ENCODE assay signal across 19 cellular contexts in the genomic region with DNA sequence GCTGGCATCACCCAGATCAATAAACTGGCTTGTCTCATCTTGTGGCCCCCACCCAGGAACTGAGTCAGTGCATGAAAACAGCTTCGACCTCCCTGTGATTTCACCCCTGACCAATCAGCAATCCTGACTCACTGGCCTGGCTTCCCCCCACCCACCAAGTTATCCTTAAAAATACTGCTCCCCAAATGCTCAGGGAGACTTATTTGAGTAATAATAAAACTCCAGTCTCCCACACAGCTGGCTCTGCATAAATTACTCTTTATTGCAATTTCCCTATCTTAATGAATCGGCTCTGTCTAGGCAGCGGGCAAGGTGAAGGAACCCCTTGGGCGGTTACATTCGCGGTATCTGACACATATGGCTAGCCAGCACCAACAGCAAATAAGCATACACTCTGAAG. TPM values are rescaled to one million over a fixed set of nuclear protein-coding genes. Genes with fewer than 3 reads are reported as not detected.
DNase-seq lines count a peak whose midpoint lies in the region; ATAC-seq and TF ChIP-seq lines count a peak whose summit lies in the region.
"Had no signal": no experiment of that assay in that cellular context is flagged by ENCODE, and none has a peak within 500 bp of the region (broad histone marks: within the 10 kb centered on the region; RNA-seq: fewer than 3 reads in every experiment).

No MANE protein-coding gene starts in this region.

- peaks cover 3% of the 10 kb centered on the region for H3K27me3 Mint-ChIP-seq in activated CD4-positive, alpha-beta memory T cell treated with anti-CD3 and anti-CD28 coated beads for 36 hours
- H3K27me3 Mint-ChIP-seq in activated CD4-positive, alpha-beta memory T cell treated with anti-CD3 and anti-CD28 coated beads, Interleukin-2, amount 10 ng/mL, durations not matched to agents 7 days and 5 days: no peaks in the 10 kb centered on the region
- H3K27me3 Mint-ChIP-seq in endothelial cell (ENCODE audit: unreplicated experiment): peaks cover 1% of the 10 kb centered on the region
- H3K27me3 Mint-ChIP-seq: IgD-negative memory B cell had no signal

- peak overlapping the region; percentile 25 for H3K4me3 Mint-ChIP-seq in activated CD4-positive, alpha-beta memory T cell treated with anti-CD3 and anti-CD28 coated beads for 36 hours
- H3K4me3 Mint-ChIP-seq in activated CD4-positive, alpha-beta memory T cell treated with anti-CD3 and anti-CD28 coated beads, Interleukin-2, amount 10 ng/mL, durations not matched to agents 7 days and 5 days: no peak overlapping the region
- no peak overlapping the region for H3K4me3 Mint-ChIP-seq in endothelial cell (ENCODE audit: unreplicated experiment)
- H3K4me3 Mint-ChIP-seq: activated CD8-positive, alpha-beta memory T cell treated with anti-CD3 and anti-CD28 coated beads, Interleukin-2, amount 10 ng/mL, durations not matched to agents 7 days and 5 days; CD8-positive, alpha-beta T cell; IgD-negative memory B cell had no signal

- ATAC-seq in GM21528 (IDR thresholded peaks at IDR 0.05; ENCODE audit: low FRiP score, unreplicated experiment): no peak
- ATAC-seq: activated CD8-positive, alpha-beta memory T cell treated with anti-CD3 and anti-CD28 coated beads, Interleukin-2, amount 10 ng/mL, durations not matched to agents 7 days and 5 days; CD8-positive, alpha-beta T cell; left colon; right cardiac atrium had no signal

- H3K9me3 Mint-ChIP-seq in activated CD4-positive, alpha-beta memory T cell treated with anti-CD3 and anti-CD28 coated beads for 36 hours: no peaks in the 10 kb centered on the region
- no peaks in the 10 kb centered on the region for H3K9me3 Mint-ChIP-seq in activated CD4-positive, alpha-beta memory T cell treated with anti-CD3 and anti-CD28 coated beads, Interleukin-2, amount 10 ng/mL, durations not matched to agents 7 days and 5 days
- H3K9me3 Mint-ChIP-seq in endothelial cell (ENCODE audit: unreplicated experiment): no peaks in the 10 kb centered on the region
- H3K9me3 Mint-ChIP-seq: CD8-positive, alpha-beta T cell; IgD-negative memory B cell had no signal

- H3K27ac Mint-ChIP-seq in activated CD4-positive, alpha-beta memory T cell treated with anti-CD3 and anti-CD28 coated beads for 36 hours: peak overlapping the region; percentile 46
- no peak overlapping the region for H3K27ac Mint-ChIP-seq in activated CD4-positive, alpha-beta memory T cell treated with anti-CD3 and anti-CD28 coated beads, Interleukin-2, amount 10 ng/mL, durations not matched to agents 7 days and 5 days
- peak overlapping the region; percentile 53 for H3K27ac Mint-ChIP-seq in endothelial cell (ENCODE audit: unreplicated experiment)
- H3K27ac Mint-ChIP-seq: activated CD8-positive, alpha-beta memory T cell treated with anti-CD3 and anti-CD28 coated beads, Interleukin-2, amount 10 ng/mL, durations not matched to agents 7 days and 5 days; CD8-positive, alpha-beta T cell; IgD-negative memory B cell had no signal

- no peaks in the 10 kb centered on the region for H3K36me3 Mint-ChIP-seq in activated CD4-positive, alpha-beta memory T cell treated with anti-CD3 and anti-CD28 coated beads for 36 hours
- H3K36me3 Mint-ChIP-seq in activated CD4-positive, alpha-beta memory T cell treated with anti-CD3 and anti-CD28 coated beads, Interleukin-2, amount 10 ng/mL, durations not matched to agents 7 days and 5 days (ENCODE audit: low read depth): no peaks in the 10 kb centered on the region
- no peaks in the 10 kb centered on the region for H3K36me3 Mint-ChIP-seq in endothelial cell (ENCODE audit: low read depth, unreplicated experiment)
- H3K36me3 Mint-ChIP-seq: activated CD8-positive, alpha-beta memory T cell treated with anti-CD3 and anti-CD28 coated beads, Interleukin-2, amount 10 ng/mL, durations not matched to agents 7 days and 5 days; CD8-positive, alpha-beta T cell; IgD-negative memory B cell had no signal

- POLR2A ChIA-PET in activated CD4-positive, alpha-beta memory T cell treated with anti-CD3 and anti-CD28 coated beads for 36 hours (lab: Charles Lee): interaction anchor here (1.6 to 2.3 kb wide), 3 partner anchors 9 to 167 kb away, joined by 3 to 7 read pairs (median 6); a partner anchor contains a TSS
- POLR2A ChIA-PET in activated CD4-positive, alpha-beta memory T cell treated with anti-CD3 and anti-CD28 coated beads, Interleukin-2, amount 10 ng/mL, durations not matched to agents 7 days and 5 days (lab: Charles Lee): interaction anchor here (1.0 kb wide), 1 partner anchor 213 kb away, joined by 3 read pairs; a partner anchor contains a TSS

- no peak for TF ChIP-seq CTCF in endothelial cell (IDR thresholded peaks at IDR 0.05; ENCODE audit: unreplicated experiment)

- CTCF ChIA-PET in activated CD4-positive, alpha-beta memory T cell treated with anti-CD3 and anti-CD28 coated beads for 36 hours (lab: Charles Lee): interaction anchor here (0.8 to 1.9 kb wide), 2 partner anchors 9 to 36 kb away, joined by 3 to 6 read pairs; a partner anchor contains a TSS
- CTCF ChIA-PET in activated CD4-positive, alpha-beta memory T cell treated with anti-CD3 and anti-CD28 coated beads, Interleukin-2, amount 10 ng/mL, durations not matched to agents 7 days and 5 days (lab: Charles Lee): no interaction called here

- DNase-seq in activated CD4-positive, alpha-beta memory T cell treated with anti-CD3 and anti-CD28 coated beads for 36 hours: peak; percentile 76
- no peak for DNase-seq in activated CD4-positive, alpha-beta memory T cell treated with anti-CD3 and anti-CD28 coated beads, Interleukin-2, amount 10 ng/mL, durations not matched to agents 7 days and 5 days
- DNase-seq in NCI-H69 (lab: John Stamatoyannopoulos, UW) (peak; percentile 21), endothelial cell (ENCODE audit: low spot score) (no peak), OCI-M2 (lab: John Stamatoyannopoulos, UW; ENCODE audit: unreplicated experiment) (no peak), NCI-H524 treated with DMSO at 0.1 percent for 48 hours (lab: John Stamatoyannopoulos, UW) (no peak)
- DNase-seq in stimulated activated CD4-positive, alpha-beta T cell treated with anti-CD3 and anti-CD28 coated beads, TNF-alpha, amount 100 ng/mL, for 48 hours (ENCODE audit: low read depth in 3 of 3): peak; percentile 18 to 38 (median 21)
- DNase-seq: activated CD8-positive, alpha-beta memory T cell treated with anti-CD3 and anti-CD28 coated beads, Interleukin-2, amount 10 ng/mL, durations not matched to agents 7 days and 5 days; amniotic stem cell; CD8-positive, alpha-beta T cell; cerebellar nuclear complex; left colon; NCI-H1930; NCI-H510A; right cardiac atrium; SJCRH30; T1000 had no signal

- intact Hi-C loops in activated CD4-positive, alpha-beta memory T cell treated with anti-CD3 and anti-CD28 coated beads for 36 hours (cut with micrococcal nuclease): loop anchor here (1.0 to 5.0 kb wide), 2 partner anchors 9 to 145 kb away; a partner anchor contains a TSS

- H3K4me1 Mint-ChIP-seq in activated CD4-positive, alpha-beta memory T cell treated with anti-CD3 and anti-CD28 coated beads for 36 hours (ENCODE audit: low read depth): peaks cover 14% of the 10 kb centered on the region
- peaks cover 15% of the 10 kb centered on the region for H3K4me1 Mint-ChIP-seq in activated CD4-positive, alpha-beta memory T cell treated with anti-CD3 and anti-CD28 coated beads, Interleukin-2, amount 10 ng/mL, durations not matched to agents 7 days and 5 days
- H3K4me1 Mint-ChIP-seq in endothelial cell (ENCODE audit: unreplicated experiment): no peaks in the 10 kb centered on the region

RNA-seq across cellular contexts. Expression of a gene that starts 9.8 kb away (rescaled TPM):
- 10 to 100 TPM; 60.7 to 60.8 TPM for total RNA-seq in activated CD4-positive, alpha-beta memory T cell treated with anti-CD3 and anti-CD28 coated beads for 36 hours
- total RNA-seq in activated CD4-positive, alpha-beta memory T cell treated with anti-CD3 and anti-CD28 coated beads, Interleukin-2, amount 10 ng/mL, durations not matched to agents 7 days and 5 days: 10 to 100 TPM; 37.3 to 37.8 TPM
- total RNA-seq in endothelial cell (ENCODE audit: unreplicated experiment): 64.8 TPM

RNA-seq across cellular contexts. Expression of a gene that starts 37.7 kb away (rescaled TPM):
- total RNA-seq in activated CD4-positive, alpha-beta memory T cell treated with anti-CD3 and anti-CD28 coated beads for 36 hours: not detected
- total RNA-seq in activated CD4-positive, alpha-beta memory T cell treated with anti-CD3 and anti-CD28 coated beads, Interleukin-2, amount 10 ng/mL, durations not matched to agents 7 days and 5 days: not detected
- total RNA-seq in endothelial cell (ENCODE audit: unreplicated experiment): not detected
- total RNA-seq: activated CD8-positive, alpha-beta memory T cell treated with anti-CD3 and anti-CD28 coated beads, Interleukin-2, amount 10 ng/mL, durations not matched to agents 7 days and 5 days; SJCRH30 had no signal

Comparison
In these comparisons a context has a peak if more than half of its experiments do, and no peak if none do; other contexts are left out.
1. DNase-seq: peak in activated CD4-positive, alpha-beta memory T cell treated with anti-CD3 and anti-CD28 coated beads for 36 hours (single experiment), NCI-H69 (single experiment) and stimulated activated CD4-positive, alpha-beta T cell treated with anti-CD3 and anti-CD28 coated beads, TNF-alpha, amount 100 ng/mL, for 48 hours (3 of 3); none in activated CD4-positive, alpha-beta memory T cell treated with anti-CD3 and anti-CD28 coated beads, Interleukin-2, amount 10 ng/mL, durations not matched to agents 7 days and 5 days (single experiment), endothelial cell (single experiment), OCI-M2 (single experiment) and NCI-H524 treated with DMSO at 0.1 percent for 48 hours (single experiment).